1 cellular context compared by ENCODE assay signal in genomic region chr9:35079426-35080341, GRCh38.
TF ChIP-seq lines count a peak whose summit lies in the region.

Gene FANCG, minus strand, starts transcription at chr9:35079942. Its CDS starts 418 bp downstream, at chr9:35079524.

TF ChIP-seq in HepG2, 621 proteins besides CTCF, POLR2A, EP300 and RAD21 (continued from another document and continues in another):
- TF ChIP-seq PRDM4 (CRISPR knock-in tag; IDR thresholded peaks at IDR 0.05; ENCODE audit: borderline replicate concordance) (no peak), ZNF687 (CRISPR knock-in tag; IDR thresholded peaks at IDR 0.05) (peak; percentile 92), ZNF567 (CRISPR knock-in tag; IDR thresholded peaks at IDR 0.05; ENCODE audit: borderline replicate concordance) (no peak), ARID5B (CRISPR knock-in tag; IDR thresholded peaks at IDR 0.05) (no peak), ZNF709 (CRISPR knock-in tag; IDR thresholded peaks at IDR 0.05) (0 out of 2 replicates have a peak, but pooled peaks have one; percentile 47), U2AF2 (IDR thresholded peaks at IDR 0.05; ENCODE audit: low read depth, low read length) (no peak), ATF4 (CRISPR knock-in tag; IDR thresholded peaks at IDR 0.05) (no peak), ZNF816 (CRISPR knock-in tag; IDR thresholded peaks at IDR 0.05; ENCODE audit: borderline replicate concordance) (no peak), ZBTB43 (CRISPR knock-in tag; conservative IDR thresholded peaks at IDR 0.05) (peak; percentile 19; the same call in 1 of the 2 replicates), ZNF530 (CRISPR knock-in tag; IDR thresholded peaks at IDR 0.05; ENCODE audit: low read depth) (no peak), GABPA (IDR thresholded peaks at IDR 0.05; ENCODE audit: low read depth, low read length) (no peak), GABPA (CRISPR knock-in tag; IDR thresholded peaks at IDR 0.05; ENCODE audit: low read depth) (peak; percentile 85), PHF8 (CRISPR knock-in tag; IDR thresholded peaks at IDR 0.05) (peak; percentile 69; the same call in 1 of the 2 replicates), ATF2 (CRISPR knock-in tag; IDR thresholded peaks at IDR 0.05) (no peak), PRMT3 (CRISPR knock-in tag; IDR thresholded peaks at IDR 0.05; ENCODE audit: borderline replicate concordance, low read depth) (no peak), ZNF552 (CRISPR knock-in tag; IDR thresholded peaks at IDR 0.05; ENCODE audit: borderline replicate concordance) (no peak; the same call in 1 of the 2 replicates), DNMT3B (CRISPR knock-in tag; conservative IDR thresholded peaks at IDR 0.05) (no peak), ZNF329 (CRISPR knock-in tag; IDR thresholded peaks at IDR 0.05; ENCODE audit: low read depth) (no peak), MED8 (CRISPR knock-in tag; IDR thresholded peaks at IDR 0.05; ENCODE audit: insufficient replicate concordance) (no peak), SPEN (CRISPR knock-in tag; IDR thresholded peaks at IDR 0.05; ENCODE audit: low read depth) (peak; percentile 80), BATF2 (CRISPR knock-in tag; IDR thresholded peaks at IDR 0.05) (no peak), ZNF740 (CRISPR knock-in tag; IDR thresholded peaks at IDR 0.05) (no peak), REST (IDR thresholded peaks at IDR 0.05; ENCODE audit: borderline replicate concordance in 1 of 2, low read depth in 1 of 2, low read length in 2 of 2) (no peak), ZNF558 (CRISPR knock-in tag; IDR thresholded peaks at IDR 0.05; ENCODE audit: borderline replicate concordance) (no peak), MBNL3 (CRISPR knock-in tag; conservative IDR thresholded peaks at IDR 0.05) (no peak), ZNF224 (CRISPR knock-in tag; IDR thresholded peaks at IDR 0.05) (no peak), ZFP41 (CRISPR knock-in tag; IDR thresholded peaks at IDR 0.05; ENCODE audit: borderline replicate concordance) (0 out of 2 replicates have a peak, but pooled peaks have one; percentile 60), ZFY (CRISPR knock-in tag; IDR thresholded peaks at IDR 0.05) (peak; percentile 90), ZNF580 (CRISPR knock-in tag; IDR thresholded peaks at IDR 0.05; ENCODE audit: borderline replicate concordance, low read depth) (peak; percentile 73; the same call in 1 of the 2 replicates), AGO1 (IDR thresholded peaks at IDR 0.05; ENCODE audit: low read depth, low read length, poor library complexity, severe bottlenecking) (peak; percentile 48), THAP11 (CRISPR knock-in tag; IDR thresholded peaks at IDR 0.05) (peak; percentile 98), NR2F1 (CRISPR knock-in tag; IDR thresholded peaks at IDR 0.05) (no peak), ZBTB7A (CRISPR knock-in tag; IDR thresholded peaks at IDR 0.05) (no peak), NFE2L1 (CRISPR knock-in tag; IDR thresholded peaks at IDR 0.05; ENCODE audit: borderline replicate concordance) (no peak), ZNF180 (CRISPR knock-in tag; IDR thresholded peaks at IDR 0.05; ENCODE audit: borderline replicate concordance, low read depth) (0 out of 2 replicates have a peak, but pooled peaks have one; percentile 6), ZGPAT (CRISPR knock-in tag; IDR thresholded peaks at IDR 0.05) (peak; percentile 74)
